ENCODE assay signal across 1 cellular context in the genomic region with DNA sequence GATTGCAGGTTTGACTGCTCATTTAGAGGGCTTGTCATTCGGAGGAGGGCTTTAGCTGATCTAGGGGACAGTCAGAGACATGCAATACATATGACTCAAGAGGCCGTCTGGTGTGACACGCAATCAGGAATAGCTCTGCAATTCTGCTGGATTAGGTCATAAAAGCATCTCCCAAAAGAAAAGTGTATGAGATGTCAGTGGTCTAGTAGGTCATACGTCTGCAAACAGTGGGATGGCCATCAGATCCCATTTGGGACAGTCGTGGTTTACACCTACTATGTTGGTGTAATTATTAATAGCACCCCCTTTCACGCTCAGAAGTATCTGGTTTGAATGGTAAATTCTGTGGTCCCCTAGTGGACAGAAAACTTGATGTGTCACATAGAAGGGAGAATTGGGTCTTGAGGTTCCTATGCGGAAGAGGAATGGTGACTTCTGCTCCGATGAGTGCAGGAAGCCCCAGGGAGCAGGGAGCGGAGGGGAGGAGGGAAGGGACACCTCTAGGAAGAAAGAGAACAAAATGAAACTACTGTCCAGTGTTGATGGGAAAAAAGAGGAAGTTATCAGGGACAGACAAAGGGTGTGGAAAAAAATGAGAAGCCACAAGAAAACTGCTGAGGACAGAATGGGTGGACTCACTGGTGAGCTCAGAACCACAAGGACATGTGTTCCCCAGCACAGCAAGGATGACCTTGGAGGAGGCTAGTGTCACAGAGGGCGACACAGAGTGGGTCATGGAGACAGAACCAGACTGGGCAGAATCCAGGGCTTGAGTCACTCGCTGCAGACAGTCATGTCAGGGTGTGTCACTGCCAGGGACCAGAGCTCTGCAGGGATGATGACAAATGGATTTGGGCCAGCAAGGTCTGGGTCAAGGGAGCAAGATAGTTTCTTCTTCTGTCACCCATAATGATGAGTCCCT.
TF ChIP-seq lines count a peak whose summit lies in the region.

No MANE protein-coding gene starts in this region.

TF ChIP-seq in H1, 55 proteins besides CTCF, POLR2A, EP300 and RAD21 (continued from another document):
- TF ChIP-seq, protein P1, sequence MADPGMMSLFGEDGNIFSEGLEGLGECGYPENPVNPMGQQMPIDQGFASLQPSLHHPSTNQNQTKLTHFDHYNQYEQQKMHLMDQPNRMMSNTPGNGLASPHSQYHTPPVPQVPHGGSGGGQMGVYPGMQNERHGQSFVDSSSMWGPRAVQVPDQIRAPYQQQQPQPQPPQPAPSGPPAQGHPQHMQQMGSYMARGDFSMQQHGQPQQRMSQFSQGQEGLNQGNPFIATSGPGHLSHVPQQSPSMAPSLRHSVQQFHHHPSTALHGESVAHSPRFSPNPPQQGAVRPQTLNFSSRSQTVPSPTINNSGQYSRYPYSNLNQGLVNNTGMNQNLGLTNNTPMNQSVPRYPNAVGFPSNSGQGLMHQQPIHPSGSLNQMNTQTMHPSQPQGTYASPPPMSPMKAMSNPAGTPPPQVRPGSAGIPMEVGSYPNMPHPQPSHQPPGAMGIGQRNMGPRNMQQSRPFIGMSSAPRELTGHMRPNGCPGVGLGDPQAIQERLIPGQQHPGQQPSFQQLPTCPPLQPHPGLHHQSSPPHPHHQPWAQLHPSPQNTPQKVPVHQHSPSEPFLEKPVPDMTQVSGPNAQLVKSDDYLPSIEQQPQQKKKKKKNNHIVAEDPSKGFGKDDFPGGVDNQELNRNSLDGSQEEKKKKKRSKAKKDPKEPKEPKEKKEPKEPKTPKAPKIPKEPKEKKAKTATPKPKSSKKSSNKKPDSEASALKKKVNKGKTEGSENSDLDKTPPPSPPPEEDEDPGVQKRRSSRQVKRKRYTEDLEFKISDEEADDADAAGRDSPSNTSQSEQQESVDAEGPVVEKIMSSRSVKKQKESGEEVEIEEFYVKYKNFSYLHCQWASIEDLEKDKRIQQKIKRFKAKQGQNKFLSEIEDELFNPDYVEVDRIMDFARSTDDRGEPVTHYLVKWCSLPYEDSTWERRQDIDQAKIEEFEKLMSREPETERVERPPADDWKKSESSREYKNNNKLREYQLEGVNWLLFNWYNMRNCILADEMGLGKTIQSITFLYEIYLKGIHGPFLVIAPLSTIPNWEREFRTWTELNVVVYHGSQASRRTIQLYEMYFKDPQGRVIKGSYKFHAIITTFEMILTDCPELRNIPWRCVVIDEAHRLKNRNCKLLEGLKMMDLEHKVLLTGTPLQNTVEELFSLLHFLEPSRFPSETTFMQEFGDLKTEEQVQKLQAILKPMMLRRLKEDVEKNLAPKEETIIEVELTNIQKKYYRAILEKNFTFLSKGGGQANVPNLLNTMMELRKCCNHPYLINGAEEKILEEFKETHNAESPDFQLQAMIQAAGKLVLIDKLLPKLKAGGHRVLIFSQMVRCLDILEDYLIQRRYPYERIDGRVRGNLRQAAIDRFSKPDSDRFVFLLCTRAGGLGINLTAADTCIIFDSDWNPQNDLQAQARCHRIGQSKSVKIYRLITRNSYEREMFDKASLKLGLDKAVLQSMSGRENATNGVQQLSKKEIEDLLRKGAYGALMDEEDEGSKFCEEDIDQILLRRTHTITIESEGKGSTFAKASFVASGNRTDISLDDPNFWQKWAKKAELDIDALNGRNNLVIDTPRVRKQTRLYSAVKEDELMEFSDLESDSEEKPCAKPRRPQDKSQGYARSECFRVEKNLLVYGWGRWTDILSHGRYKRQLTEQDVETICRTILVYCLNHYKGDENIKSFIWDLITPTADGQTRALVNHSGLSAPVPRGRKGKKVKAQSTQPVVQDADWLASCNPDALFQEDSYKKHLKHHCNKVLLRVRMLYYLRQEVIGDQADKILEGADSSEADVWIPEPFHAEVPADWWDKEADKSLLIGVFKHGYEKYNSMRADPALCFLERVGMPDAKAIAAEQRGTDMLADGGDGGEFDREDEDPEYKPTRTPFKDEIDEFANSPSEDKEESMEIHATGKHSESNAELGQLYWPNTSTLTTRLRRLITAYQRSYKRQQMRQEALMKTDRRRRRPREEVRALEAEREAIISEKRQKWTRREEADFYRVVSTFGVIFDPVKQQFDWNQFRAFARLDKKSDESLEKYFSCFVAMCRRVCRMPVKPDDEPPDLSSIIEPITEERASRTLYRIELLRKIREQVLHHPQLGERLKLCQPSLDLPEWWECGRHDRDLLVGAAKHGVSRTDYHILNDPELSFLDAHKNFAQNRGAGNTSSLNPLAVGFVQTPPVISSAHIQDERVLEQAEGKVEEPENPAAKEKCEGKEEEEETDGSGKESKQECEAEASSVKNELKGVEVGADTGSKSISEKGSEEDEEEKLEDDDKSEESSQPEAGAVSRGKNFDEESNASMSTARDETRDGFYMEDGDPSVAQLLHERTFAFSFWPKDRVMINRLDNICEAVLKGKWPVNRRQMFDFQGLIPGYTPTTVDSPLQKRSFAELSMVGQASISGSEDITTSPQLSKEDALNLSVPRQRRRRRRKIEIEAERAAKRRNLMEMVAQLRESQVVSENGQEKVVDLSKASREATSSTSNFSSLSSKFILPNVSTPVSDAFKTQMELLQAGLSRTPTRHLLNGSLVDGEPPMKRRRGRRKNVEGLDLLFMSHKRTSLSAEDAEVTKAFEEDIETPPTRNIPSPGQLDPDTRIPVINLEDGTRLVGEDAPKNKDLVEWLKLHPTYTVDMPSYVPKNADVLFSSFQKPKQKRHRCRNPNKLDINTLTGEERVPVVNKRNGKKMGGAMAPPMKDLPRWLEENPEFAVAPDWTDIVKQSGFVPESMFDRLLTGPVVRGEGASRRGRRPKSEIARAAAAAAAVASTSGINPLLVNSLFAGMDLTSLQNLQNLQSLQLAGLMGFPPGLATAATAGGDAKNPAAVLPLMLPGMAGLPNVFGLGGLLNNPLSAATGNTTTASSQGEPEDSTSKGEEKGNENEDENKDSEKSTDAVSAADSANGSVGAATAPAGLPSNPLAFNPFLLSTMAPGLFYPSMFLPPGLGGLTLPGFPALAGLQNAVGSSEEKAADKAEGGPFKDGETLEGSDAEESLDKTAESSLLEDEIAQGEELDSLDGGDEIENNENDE (IDR thresholded peaks at IDR 0.05; ENCODE audit: insufficient replicate concordance, low read length): no peak
- TF ChIP-seq POU5F1 (IDR thresholded peaks at IDR 0.05; ENCODE audit: low read depth, low read length) (no peak), EZH2 (IDR thresholded peaks at IDR 0.05; ENCODE audit: low read depth, low read length, severe bottlenecking) (no peak), CHD2 (IDR thresholded peaks at IDR 0.05; ENCODE audit: low read length) (no peak), ASH2L (IDR thresholded peaks at IDR 0.05; ENCODE audit: low read length) (no peak), SIN3A (conservative IDR thresholded peaks at IDR 0.05 in 1 of 2, IDR thresholded peaks at IDR 0.05 in 1 of 2; ENCODE audit: low read depth in 1 of 2, low read length in 2 of 2) (no peak), CREB1 (IDR thresholded peaks at IDR 0.05) (no peak), SP2 (IDR thresholded peaks at IDR 0.05; ENCODE audit: low read length) (no peak), HDAC6 (IDR thresholded peaks at IDR 0.05; ENCODE audit: low read depth, low read length) (no peak), TBP (IDR thresholded peaks at IDR 0.05; ENCODE audit: low read depth, low read length) (no peak), TAF7 (optimal IDR thresholded peaks at IDR 0.05; ENCODE audit: borderline replicate concordance, low read depth, low read length) (no peak), MAFK (IDR thresholded peaks at IDR 0.05; ENCODE audit: low read depth, low read length) (no peak), POLR2AphosphoS5 (IDR thresholded peaks at IDR 0.05; ENCODE audit: low read depth, low read length) (no peak)
- TF ChIP-seq, protein P2, sequence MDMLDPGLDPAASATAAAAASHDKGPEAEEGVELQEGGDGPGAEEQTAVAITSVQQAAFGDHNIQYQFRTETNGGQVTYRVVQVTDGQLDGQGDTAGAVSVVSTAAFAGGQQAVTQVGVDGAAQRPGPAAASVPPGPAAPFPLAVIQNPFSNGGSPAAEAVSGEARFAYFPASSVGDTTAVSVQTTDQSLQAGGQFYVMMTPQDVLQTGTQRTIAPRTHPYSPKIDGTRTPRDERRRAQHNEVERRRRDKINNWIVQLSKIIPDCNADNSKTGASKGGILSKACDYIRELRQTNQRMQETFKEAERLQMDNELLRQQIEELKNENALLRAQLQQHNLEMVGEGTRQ (IDR thresholded peaks at IDR 0.05; ENCODE audit: low read length): no peak
TF ChIP-seq in H1: peak in this region for 0.
